In the genomic region with DNA sequence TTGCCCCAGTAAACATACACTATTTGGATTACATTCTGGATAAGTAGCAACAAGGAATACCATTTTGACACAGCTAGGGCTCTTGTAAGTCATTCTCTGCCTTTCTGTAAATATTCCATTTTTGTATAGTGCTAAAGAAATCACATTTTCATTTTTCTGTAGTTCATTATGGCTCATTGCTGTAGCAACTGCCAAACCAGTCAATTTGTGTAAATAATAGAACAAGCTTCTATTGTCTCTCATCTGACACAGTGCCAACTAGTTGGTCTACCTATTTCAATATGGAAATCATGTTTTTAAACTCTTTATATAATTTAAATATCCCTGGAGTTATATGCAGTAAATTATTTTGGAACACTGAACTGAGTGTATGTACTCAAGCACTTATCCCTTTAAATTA, we compare ENCODE assay signal across 19 cellular contexts.
"Had no signal": no experiment of that assay in that cellular context is flagged by ENCODE, and none has a peak within 500 bp of the region (broad histone marks: within the 10 kb centered on the region; RNA-seq: fewer than 3 reads in every experiment).

No MANE protein-coding gene starts in this region.

- H3K4me1 ChIP-seq: adrenal gland, gastroesophageal sphincter, heart right ventricle, lower lobe of right lung, prostate gland, suprapubic skin had no signal

- H3K9me3 ChIP-seq: lower lobe of right lung, prostate gland, suprapubic skin had no signal

- H3K4me3 Mint-ChIP-seq: activated CD4-positive, alpha-beta T cell treated with anti-CD3 and anti-CD28 coated beads for 36 hours; activated CD8-positive, alpha-beta T cell treated with anti-CD3 and anti-CD28 coated beads for 36 hours; activated T-cell treated with anti-CD3 and anti-CD28 coated beads, Interleukin-2, amount 50 U/mL, for 4 hours; stimulated activated naive CD8-positive, alpha-beta T cell treated with anti-CD3 and anti-CD28 coated beads, Interleukin-15, Interleukin-2, amounts not matched to agents 100 ng/mL and 50 ng/mL, for 24 hours had no signal

- H3K4me3 ChIP-seq: adrenal gland, cardiac muscle cell, gastroesophageal sphincter, heart right ventricle, lower lobe of right lung, prostate gland, smooth muscle cell, suprapubic skin had no signal

- DNase-seq: activated CD4-positive, alpha-beta T cell treated with anti-CD3 and anti-CD28 coated beads for 36 hours; activated CD8-positive, alpha-beta T cell treated with anti-CD3 and anti-CD28 coated beads for 36 hours; activated effector memory CD4-positive, alpha-beta T cell treated with Interleukin-2 at 50 U/mL for 16 hours; activated naive CD4-positive, alpha-beta T cell treated with anti-CD3 and anti-CD28 coated beads, Interleukin-2, amount 50 U/mL, for 16 hours; activated T-cell treated with anti-CD3 and anti-CD28 coated beads, Interleukin-2, amount 50 U/mL, for 4 hours; adrenal gland; heart right ventricle; left cardiac atrium; lower lobe of right lung; midbrain; right cardiac atrium; trophoblast cell had no signal

- H3K27ac ChIP-seq: adrenal gland, cardiac muscle cell, gastroesophageal sphincter, heart right ventricle, lower lobe of right lung, prostate gland, suprapubic skin had no signal

- FAIRE-seq: endometrium had no signal

- H3K27me3 ChIP-seq: adrenal gland, cardiac muscle cell, gastroesophageal sphincter, heart right ventricle, suprapubic skin had no signal

- H3K4me2 ChIP-seq: smooth muscle cell had no signal

- ATAC-seq: activated CD4-positive, alpha-beta T cell treated with anti-CD3 and anti-CD28 coated beads for 36 hours; activated CD8-positive, alpha-beta T cell treated with anti-CD3 and anti-CD28 coated beads for 36 hours; activated T-cell treated with anti-CD3 and anti-CD28 coated beads, Interleukin-2, amount 50 U/mL, for 4 hours; gastroesophageal sphincter; heart right ventricle; left cardiac atrium; lower lobe of right lung; right cardiac atrium had no signal

- H3K27ac Mint-ChIP-seq: activated CD4-positive, alpha-beta T cell treated with anti-CD3 and anti-CD28 coated beads for 36 hours; activated CD8-positive, alpha-beta T cell treated with anti-CD3 and anti-CD28 coated beads for 36 hours; stimulated activated naive CD8-positive, alpha-beta T cell treated with anti-CD3 and anti-CD28 coated beads, Interleukin-15, Interleukin-2, amounts not matched to agents 100 ng/mL and 50 ng/mL, for 24 hours had no signal

- H3K9me3 Mint-ChIP-seq: activated CD8-positive, alpha-beta T cell treated with anti-CD3 and anti-CD28 coated beads for 36 hours; activated T-cell treated with anti-CD3 and anti-CD28 coated beads, Interleukin-2, amount 50 U/mL, for 4 hours; stimulated activated naive CD8-positive, alpha-beta T cell treated with anti-CD3 and anti-CD28 coated beads, Interleukin-15, Interleukin-2, amounts not matched to agents 100 ng/mL and 50 ng/mL, for 24 hours had no signal

- H3K27me3 Mint-ChIP-seq: activated CD8-positive, alpha-beta T cell treated with anti-CD3 and anti-CD28 coated beads for 36 hours had no signal

- H3K4me1 Mint-ChIP-seq: activated CD4-positive, alpha-beta T cell treated with anti-CD3 and anti-CD28 coated beads for 36 hours had no signal

- H3K36me3 ChIP-seq: adrenal gland, cardiac muscle cell, gastroesophageal sphincter, heart right ventricle, lower lobe of right lung, prostate gland, suprapubic skin had no signal
